In the genomic region with DNA sequence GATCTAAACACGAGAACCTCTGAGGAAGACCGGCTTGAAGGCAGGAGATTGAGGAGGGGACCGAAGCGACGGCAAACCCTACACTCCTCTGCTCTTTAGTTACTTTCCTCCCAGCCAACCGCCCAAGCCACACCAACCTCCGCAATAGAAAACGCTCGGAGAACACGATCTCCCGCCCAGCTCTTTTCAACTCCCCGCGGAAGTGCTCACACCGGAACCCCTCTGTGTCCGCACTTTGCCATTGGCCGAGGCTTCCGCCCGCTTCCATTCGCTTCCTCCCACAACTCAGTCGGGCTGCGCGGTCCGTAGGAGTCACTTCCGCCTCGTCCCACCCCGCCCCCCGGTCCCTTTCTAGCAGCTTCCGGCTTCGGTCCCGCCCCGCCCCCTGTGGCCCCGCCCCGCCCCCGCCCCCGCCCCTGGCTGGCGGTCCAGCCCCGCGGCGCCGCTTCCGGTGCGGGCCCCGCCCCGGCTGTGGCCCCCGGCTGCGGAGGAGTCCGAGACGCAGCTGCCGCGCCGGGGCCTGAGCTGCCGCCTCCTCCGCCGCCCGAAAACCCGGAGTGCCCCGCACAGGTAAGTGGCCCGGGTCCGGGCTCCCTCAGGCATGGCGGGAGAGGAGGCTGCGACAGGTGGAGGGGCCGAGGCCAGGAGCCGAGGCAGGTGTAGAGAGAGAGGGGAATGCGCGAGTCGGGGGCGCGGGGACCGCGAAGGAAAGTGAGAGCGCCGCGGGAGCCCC, we compare ENCODE assay signal across 1 cellular context.
TF ChIP-seq lines count a peak whose summit lies in the region.

A gene with protein sequence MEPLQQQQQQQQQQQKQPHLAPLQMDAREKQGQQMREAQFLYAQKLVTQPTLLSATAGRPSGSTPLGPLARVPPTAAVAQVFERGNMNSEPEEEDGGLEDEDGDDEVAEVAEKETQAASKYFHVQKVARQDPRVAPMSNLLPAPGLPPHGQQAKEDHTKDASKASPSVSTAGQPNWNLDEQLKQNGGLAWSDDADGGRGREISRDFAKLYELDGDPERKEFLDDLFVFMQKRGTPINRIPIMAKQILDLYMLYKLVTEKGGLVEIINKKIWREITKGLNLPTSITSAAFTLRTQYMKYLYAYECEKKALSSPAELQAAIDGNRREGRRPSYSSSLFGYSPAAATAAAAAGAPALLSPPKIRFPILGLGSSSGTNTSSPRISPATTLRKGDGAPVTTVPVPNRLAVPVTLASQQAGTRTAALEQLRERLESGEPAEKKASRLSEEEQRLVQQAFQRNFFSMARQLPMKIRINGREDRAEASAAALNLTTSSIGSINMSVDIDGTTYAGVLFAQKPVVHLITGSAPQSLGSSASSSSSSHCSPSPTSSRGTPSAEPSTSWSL (plus strand): TSS at position 460 of the 733 bp plus-strand sequence. CDS start 2,717 bp downstream, outside the sequence.

TF ChIP-seq in K562, 482 proteins besides CTCF, POLR2A, EP300 and RAD21 (continued from another document and continues in another):
- TF ChIP-seq NKRF (IDR thresholded peaks at IDR 0.05; ENCODE audit: borderline replicate concordance) (peak; percentile 87; the same call in 1 of the 2 replicates), GABPB1 (CRISPR knock-in tag; IDR thresholded peaks at IDR 0.05) (peak; percentile 93), L3MBTL2 (IDR thresholded peaks at IDR 0.05) (no peak), SIX5 (IDR thresholded peaks at IDR 0.05; ENCODE audit: borderline replicate concordance in 1 of 2, insufficient read depth in 1 of 2, low read depth in 1 of 2, low read length in 2 of 2) (0 out of 4 replicates have a peak, but pooled peaks of 1 of the 2 experiments have one; percentile 23), SOX6 (IDR thresholded peaks at IDR 0.05) (no peak), ZNF384 (IDR thresholded peaks at IDR 0.05; ENCODE audit: low read depth, low read length) (no peak), FOXA3 (CRISPR knock-in tag; conservative IDR thresholded peaks at IDR 0.05 in 1 of 2, IDR thresholded peaks at IDR 0.05 in 1 of 2) (no peak), SIN3A (IDR thresholded peaks at IDR 0.05; ENCODE audit: borderline replicate concordance in 2 of 2, control insufficient read depth in 1 of 2, low read depth in 2 of 2, low read length in 2 of 2) (peak; percentile 55 to 85; a peak in 2 of 4 replicates), ETV6 (IDR thresholded peaks at IDR 0.05; ENCODE audit: borderline replicate concordance in 1 of 2, low read depth in 2 of 2, low read length in 1 of 2) (peak; percentile 63 to 70; a peak in 2 of 4 replicates), ETV6 (CRISPR knock-in tag; IDR thresholded peaks at IDR 0.05; ENCODE audit: borderline replicate concordance) (0 out of 2 replicates have a peak, but pooled peaks have one; percentile 14), PHF8 (IDR thresholded peaks at IDR 0.05; ENCODE audit: borderline replicate concordance, low read length) (peak; percentile 86; the same call in 1 of the 2 replicates), TAF9B (IDR thresholded peaks at IDR 0.05; ENCODE audit: partially characterized antibody) (peak; percentile 71), ELF2 (CRISPR knock-in tag; IDR thresholded peaks at IDR 0.05) (peak; percentile 66; the same call in 1 of the 2 replicates), E2F6 (IDR thresholded peaks at IDR 0.05; ENCODE audit: borderline replicate concordance in 1 of 2, extremely low read depth in 1 of 2, insufficient read depth in 1 of 2, insufficient read length in 1 of 2, low read depth in 1 of 2, low read length in 1 of 2, poor library complexity in 1 of 2, severe bottlenecking in 1 of 2) (peak; percentile 49 to 60), MAZ (CRISPR knock-in tag; conservative IDR thresholded peaks at IDR 0.05 in 1 of 2, IDR thresholded peaks at IDR 0.05 in 1 of 2) (peak; percentile 68 to 95), CREB1 (IDR thresholded peaks at IDR 0.05) (peak; percentile 71), CREB1 (CRISPR knock-in tag; IDR thresholded peaks at IDR 0.05) (peak; percentile 55), EGR1 (conservative IDR thresholded peaks at IDR 0.05) (peak; percentile 43), TAF1 (IDR thresholded peaks at IDR 0.05; ENCODE audit: control insufficient read depth, extremely low read depth, insufficient read depth, low read length, severe bottlenecking) (peak; percentile 95), TAF7 (tag; IDR thresholded peaks at IDR 0.05) (peak; percentile 65; the same call in 1 of the 2 replicates), NONO (IDR thresholded peaks at IDR 0.05; ENCODE audit: low read depth in 2 of 2, low read length in 1 of 2) (0 out of 4 replicates have a peak, but pooled peaks of 1 of the 2 experiments have one; percentile 51), PHF20 (IDR thresholded peaks at IDR 0.05; ENCODE audit: partially characterized antibody) (peak; percentile 72), SMAD4 (CRISPR knock-in tag; conservative IDR thresholded peaks at IDR 0.05) (peak; percentile 48), ZNF444 (CRISPR knock-in tag; IDR thresholded peaks at IDR 0.05) (no peak), FOS (IDR thresholded peaks at IDR 0.05; ENCODE audit: extremely low read depth, insufficient read length) (peak; percentile 48), EP400 (IDR thresholded peaks at IDR 0.05) (peak; percentile 80), RBM39 (optimal IDR thresholded peaks at IDR 0.05; ENCODE audit: low read depth, low read length) (no peak), ETV5 (CRISPR knock-in tag; IDR thresholded peaks at IDR 0.05; ENCODE audit: low read depth) (peak; percentile 56; the same call in 1 of the 2 replicates), CCNT2 (IDR thresholded peaks at IDR 0.05; ENCODE audit: borderline replicate concordance, extremely low read depth, insufficient read length, low read depth, low read length) (peak; percentile 53), NCOA1 (IDR thresholded peaks at IDR 0.05; ENCODE audit: low read depth) (peak; percentile 59; the same call in 1 of the 2 replicates), PURB (CRISPR knock-in tag; IDR thresholded peaks at IDR 0.05; ENCODE audit: low read depth) (no peak), SP2 (IDR thresholded peaks at IDR 0.05; ENCODE audit: extremely low read depth, low read depth, low read length, poor library complexity, severe bottlenecking) (peak; percentile 46), YY1 (IDR thresholded peaks at IDR 0.05; ENCODE audit: borderline replicate concordance in 1 of 3, control insufficient read depth in 1 of 3, extremely low read depth in 1 of 3, insufficient read depth in 3 of 3, insufficient read length in 1 of 3, insufficient replicate concordance in 2 of 3, low read depth in 1 of 3, low read length in 2 of 3) (peak in 2 of 3 experiments; percentile 65 to 84), LCOR (CRISPR knock-in tag; IDR thresholded peaks at IDR 0.05) (peak; percentile 40; the same call in 1 of the 2 replicates), FOXP1 (CRISPR knock-in tag; IDR thresholded peaks at IDR 0.05) (0 out of 2 replicates have a peak, but pooled peaks have one; percentile 1), MNT (conservative IDR thresholded peaks at IDR 0.05) (peak; percentile 50 to 75; a peak in 3 of 4 replicates), CREB3L1 (IDR thresholded peaks at IDR 0.05; ENCODE audit: borderline replicate concordance, low read depth) (no peak; the same call in 1 of the 2 replicates), ZNF639 (CRISPR knock-in tag; conservative IDR thresholded peaks at IDR 0.05 in 1 of 2, IDR thresholded peaks at IDR 0.05 in 1 of 2) (peak in 1 of 2 experiments; percentile 88; a peak in 2 of 4 replicates), PML (IDR thresholded peaks at IDR 0.05; ENCODE audit: low read length) (peak; percentile 85)
- TF ChIP-seq, protein P1, sequence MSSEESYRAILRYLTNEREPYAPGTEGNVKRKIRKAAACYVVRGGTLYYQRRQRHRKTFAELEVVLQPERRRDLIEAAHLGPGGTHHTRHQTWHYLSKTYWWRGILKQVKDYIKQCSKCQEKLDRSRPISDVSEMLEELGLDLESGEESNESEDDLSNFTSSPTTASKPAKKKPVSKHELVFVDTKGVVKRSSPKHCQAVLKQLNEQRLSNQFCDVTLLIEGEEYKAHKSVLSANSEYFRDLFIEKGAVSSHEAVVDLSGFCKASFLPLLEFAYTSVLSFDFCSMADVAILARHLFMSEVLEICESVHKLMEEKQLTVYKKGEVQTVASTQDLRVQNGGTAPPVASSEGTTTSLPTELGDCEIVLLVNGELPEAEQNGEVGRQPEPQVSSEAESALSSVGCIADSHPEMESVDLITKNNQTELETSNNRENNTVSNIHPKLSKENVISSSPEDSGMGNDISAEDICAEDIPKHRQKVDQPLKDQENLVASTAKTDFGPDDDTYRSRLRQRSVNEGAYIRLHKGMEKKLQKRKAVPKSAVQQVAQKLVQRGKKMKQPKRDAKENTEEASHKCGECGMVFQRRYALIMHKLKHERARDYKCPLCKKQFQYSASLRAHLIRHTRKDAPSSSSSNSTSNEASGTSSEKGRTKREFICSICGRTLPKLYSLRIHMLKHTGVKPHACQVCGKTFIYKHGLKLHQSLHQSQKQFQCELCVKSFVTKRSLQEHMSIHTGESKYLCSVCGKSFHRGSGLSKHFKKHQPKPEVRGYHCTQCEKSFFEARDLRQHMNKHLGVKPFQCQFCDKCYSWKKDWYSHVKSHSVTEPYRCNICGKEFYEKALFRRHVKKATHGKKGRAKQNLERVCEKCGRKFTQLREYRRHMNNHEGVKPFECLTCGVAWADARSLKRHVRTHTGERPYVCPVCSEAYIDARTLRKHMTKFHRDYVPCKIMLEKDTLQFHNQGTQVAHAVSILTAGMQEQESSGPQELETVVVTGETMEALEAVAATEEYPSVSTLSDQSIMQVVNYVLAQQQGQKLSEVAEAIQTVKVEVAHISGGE (CRISPR knock-in tag; IDR thresholded peaks at IDR 0.05): peak; percentile 60 to 97 (median 79); a peak in 5 of 6 replicates
- TF ChIP-seq, protein P2, sequence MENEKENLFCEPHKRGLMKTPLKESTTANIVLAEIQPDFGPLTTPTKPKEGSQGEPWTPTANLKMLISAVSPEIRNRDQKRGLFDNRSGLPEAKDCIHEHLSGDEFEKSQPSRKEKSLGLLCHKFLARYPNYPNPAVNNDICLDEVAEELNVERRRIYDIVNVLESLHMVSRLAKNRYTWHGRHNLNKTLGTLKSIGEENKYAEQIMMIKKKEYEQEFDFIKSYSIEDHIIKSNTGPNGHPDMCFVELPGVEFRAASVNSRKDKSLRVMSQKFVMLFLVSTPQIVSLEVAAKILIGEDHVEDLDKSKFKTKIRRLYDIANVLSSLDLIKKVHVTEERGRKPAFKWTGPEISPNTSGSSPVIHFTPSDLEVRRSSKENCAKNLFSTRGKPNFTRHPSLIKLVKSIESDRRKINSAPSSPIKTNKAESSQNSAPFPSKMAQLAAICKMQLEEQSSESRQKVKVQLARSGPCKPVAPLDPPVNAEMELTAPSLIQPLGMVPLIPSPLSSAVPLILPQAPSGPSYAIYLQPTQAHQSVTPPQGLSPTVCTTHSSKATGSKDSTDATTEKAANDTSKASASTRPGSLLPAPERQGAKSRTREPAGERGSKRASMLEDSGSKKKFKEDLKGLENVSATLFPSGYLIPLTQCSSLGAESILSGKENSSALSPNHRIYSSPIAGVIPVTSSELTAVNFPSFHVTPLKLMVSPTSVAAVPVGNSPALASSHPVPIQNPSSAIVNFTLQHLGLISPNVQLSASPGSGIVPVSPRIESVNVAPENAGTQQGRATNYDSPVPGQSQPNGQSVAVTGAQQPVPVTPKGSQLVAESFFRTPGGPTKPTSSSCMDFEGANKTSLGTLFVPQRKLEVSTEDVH (IDR thresholded peaks at IDR 0.05; ENCODE audit: low read depth, partially characterized antibody): peak; percentile 92
